Comparison of ENCODE assay signal across 1 cellular context in genomic region chr3:196268270-196269163, GRCh38.
TF ChIP-seq lines count a peak whose summit lies in the region.

No MANE protein-coding gene starts in this region.

TF ChIP-seq in HepG2, 621 proteins besides CTCF, POLR2A, EP300 and RAD21:
- TF ChIP-seq BORCS8-MEF2B (CRISPR knock-in tag; IDR thresholded peaks at IDR 0.05) (no peak), ZNF329 (CRISPR knock-in tag; IDR thresholded peaks at IDR 0.05; ENCODE audit: low read depth) (no peak), MAFK (conservative IDR thresholded peaks at IDR 0.05 in 1 of 2, IDR thresholded peaks at IDR 0.05 in 1 of 2; ENCODE audit: low read length in 2 of 2) (peak; percentile 12 to 58; a peak in 3 of 4 replicates), ZNF512B (CRISPR knock-in tag; IDR thresholded peaks at IDR 0.05; ENCODE audit: borderline replicate concordance) (no peak), NR2F6 (IDR thresholded peaks at IDR 0.05) (no peak), NR2F6 (CRISPR knock-in tag; IDR thresholded peaks at IDR 0.05) (no peak)
